In genomic region chr3:187361835-187362234, GRCh38 we compare ENCODE assay signal across 1 cellular context.
TF ChIP-seq lines count a peak whose summit lies in the region.

No MANE protein-coding gene starts in this region.

TF ChIP-seq in GM23338, 12 proteins besides CTCF, POLR2A, EP300 and RAD21 (continued from another document):
- no peak for TF ChIP-seq REST (IDR thresholded peaks at IDR 0.05; ENCODE audit: unreplicated experiment)
